In genomic region chr9:130664191-130665028, GRCh38 we compare ENCODE assay signal across 10 cellular contexts. TPM values are rescaled to one million over a fixed set of nuclear protein-coding genes. Genes with fewer than 3 reads are reported as not detected.
DNase-seq lines count a peak whose midpoint lies in the region; ATAC-seq, FAIRE-seq and TF ChIP-seq lines count a peak whose summit lies in the region.
"Had no signal": no experiment of that assay in that cellular context is flagged by ENCODE, and none has a peak within 500 bp of the region (broad histone marks: within the 10 kb centered on the region; RNA-seq: fewer than 3 reads in every experiment).

Gene PRDM12 (plus strand): TSS chr9:130664594. CDS start chr9:130664654, 60 bp downstream.

- H4K20me1 ChIP-seq in keratinocyte (ENCODE audit: control insufficient read depth, extremely low read depth, insufficient read depth, low read length), result peaks cover 5% of the 10 kb centered on the region

- H2AFZ ChIP-seq in keratinocyte (ENCODE audit: control insufficient read depth, low read length), result no peak within 1 kb of the TSS

- H3K36me3 Mint-ChIP-seq in WTC11, result peaks cover 3% of the 10 kb centered on the region; the same call in 1 of the 2 replicates
- H3K36me3 Mint-ChIP-seq in type B pancreatic cell, result no peaks in the 10 kb centered on the region

- H3K79me2 ChIP-seq in keratinocyte (ENCODE audit: control insufficient read depth, insufficient read depth, low read length), result no peaks in the 10 kb centered on the region

- FAIRE-seq in keratinocyte (lab: Jason Lieb, UNC), result no peak

- H3K4me1 Mint-ChIP-seq in WTC11, result peaks cover 27% of the 10 kb centered on the region
- peaks cover 8% of the 10 kb centered on the region for H3K4me1 Mint-ChIP-seq in type B pancreatic cell (ENCODE audit: unreplicated experiment)

- no peaks in the 10 kb centered on the region for H3K9me3 Mint-ChIP-seq in WTC11
- no peaks in the 10 kb centered on the region for H3K9me3 Mint-ChIP-seq in type B pancreatic cell

- intact Hi-C loops in left ventricle myocardium inferior (cut with micrococcal nuclease), result no loop called here
- intact Hi-C loops in left ventricle myocardium superior (cut with micrococcal nuclease), result no loop called here

- H3K27ac Mint-ChIP-seq in WTC11 (no peak within 1 kb of the TSS), type B pancreatic cell (no peak within 1 kb of the TSS)

- no peaks in the 10 kb centered on the region for H3K9me1 ChIP-seq in keratinocyte (ENCODE audit: control insufficient read depth, extremely low read depth, insufficient read depth, low read length)

- H3K27ac ChIP-seq in left ventricle myocardium inferior (replicated peaks) (no peak within 1 kb of the TSS), keratinocyte (ENCODE audit: control insufficient read depth, insufficient read depth, low read length) (no peak within 1 kb of the TSS)
- H3K27ac ChIP-seq: SJSA1 had no signal

- H3K27me3 ChIP-seq in left ventricle myocardium inferior (ENCODE audit: low read depth), result peaks cover 98% of the 10 kb centered on the region
- H3K27me3 ChIP-seq in keratinocyte (ENCODE audit: control insufficient read depth, extremely low read depth, insufficient read depth, low read length), result peaks cover 92% of the 10 kb centered on the region

- H3K4me2 ChIP-seq in keratinocyte (ENCODE audit: control insufficient read depth, extremely low read depth, insufficient read depth, low read depth, low read length), result peak within 1 kb of the TSS; percentile 2

- ATAC-seq in left ventricle myocardium superior (no peak), WTC11 (peak; percentile 1; the same call in 1 of the 2 replicates), GM18505 (IDR thresholded peaks at IDR 0.05; ENCODE audit: unreplicated experiment) (no peak)

- peak within 1 kb of the TSS; percentile 43 for H3K4me3 ChIP-seq in left ventricle myocardium inferior
- no peak within 1 kb of the TSS for H3K4me3 ChIP-seq in keratinocyte (ENCODE audit: control insufficient read depth in 2 of 3, extremely low read depth in 1 of 3, insufficient read depth in 2 of 3, low read depth in 1 of 3, low read length in 3 of 3)
- H3K4me3 ChIP-seq: SJSA1 had no signal

- H3K4me1 ChIP-seq in left ventricle myocardium inferior (peaks cover 72% of the 10 kb centered on the region), keratinocyte (ENCODE audit: control insufficient read depth, extremely low read depth, insufficient read depth, low read length) (no peaks in the 10 kb centered on the region)

- no peak for DNase-seq in left ventricle myocardium inferior
- DNase-seq in left ventricle myocardium superior, result no peak
- peak; percentile 63 for DNase-seq in WTC11 (ENCODE audit: low spot score)
- DNase-seq in keratinocyte (ENCODE audit: low read depth, low spot score), result no peak
- DNase-seq in type B pancreatic cell (ENCODE audit: extremely low spot score, unreplicated experiment), result no peak
- DNase-seq in EL, result no peak
- DNase-seq in NCI-H1436 (lab: John Stamatoyannopoulos, UW), result no peak
- DNase-seq: NCI-H1105 had no signal

- H3K36me3 ChIP-seq in left ventricle myocardium inferior, result no peaks in the 10 kb centered on the region
- H3K36me3 ChIP-seq in keratinocyte (ENCODE audit: control insufficient read depth in 2 of 2, extremely low read depth in 1 of 2, insufficient read depth in 2 of 2, low read length in 2 of 2), result no peaks in the 10 kb centered on the region
- H3K36me3 ChIP-seq: SJSA1 had no signal

- TF ChIP-seq POLR2A in GM18505 (IDR thresholded peaks at IDR 0.05; ENCODE audit: borderline replicate concordance, extremely low read depth, insufficient read depth, insufficient read length), result no peak

- H3K4me3 Mint-ChIP-seq in WTC11 (peak within 1 kb of the TSS; percentile 70), type B pancreatic cell (peak within 1 kb of the TSS; percentile 68)

- no peak for TF ChIP-seq CTCF in left ventricle myocardium inferior (IDR thresholded peaks at IDR 0.05; ENCODE audit: borderline replicate concordance)
- no peak for TF ChIP-seq CTCF in WTC11 (IDR thresholded peaks at IDR 0.05)
- TF ChIP-seq CTCF in keratinocyte (optimal IDR thresholded peaks at IDR 0.05 in 1 of 3, IDR thresholded peaks at IDR 0.05 in 1 of 3, conservative IDR thresholded peaks at IDR 0.05 in 1 of 3; ENCODE audit: extremely low read depth in 1 of 3, insufficient read depth in 2 of 3, low read length in 3 of 3), result no peak
- TF ChIP-seq CTCF in type B pancreatic cell (conservative IDR thresholded peaks at IDR 0.05), result no peak

- H3K9ac ChIP-seq in keratinocyte (ENCODE audit: control insufficient read depth, extremely low read depth, insufficient read depth, low read length), result no peak within 1 kb of the TSS

- CTCF ChIA-PET in WTC11 (lab: Charles Lee), result interaction anchor here (0.6 to 5.2 kb wide), 8 partner anchors 13 to 204 kb away, joined by 3 to 39 read pairs (median 6); no protein-coding TSS in a partner anchor

- peaks cover 99% of the 10 kb centered on the region for H3K27me3 Mint-ChIP-seq in WTC11 (ENCODE audit: low read depth)
- H3K27me3 Mint-ChIP-seq in type B pancreatic cell, result peaks cover 82% of the 10 kb centered on the region

- dilution Hi-C loops in keratinocyte (cut with MboI; ENCODE audit: extremely low pct_ligation_motif_present, low sequenced_read_pairs), result no loop called here

- H3K9me3 ChIP-seq in left ventricle myocardium inferior (replicated peaks), result no peaks in the 10 kb centered on the region
- H3K9me3 ChIP-seq in keratinocyte (ENCODE audit: control insufficient read depth, low read depth, low read length), result no peaks in the 10 kb centered on the region

- POLR2A ChIA-PET in WTC11 (lab: Charles Lee), result no interaction called here

TF ChIP-seq in WTC11, 78 proteins besides CTCF, POLR2A, EP300 and RAD21:
- TF ChIP-seq FOXP1 (CRISPR knock-in tag; IDR thresholded peaks at IDR 0.05; ENCODE audit: borderline replicate concordance) (0 out of 2 replicates have a peak, but pooled peaks have one; percentile 17), NFYB (CRISPR knock-in tag; conservative IDR thresholded peaks at IDR 0.05; ENCODE audit: low read depth) (no peak), ZNF263 (CRISPR knock-in tag; IDR thresholded peaks at IDR 0.05; ENCODE audit: low read depth) (peak; percentile 97), MAX (CRISPR knock-in tag; IDR thresholded peaks at IDR 0.05) (peak; percentile 32; the same call in 1 of the 2 replicates), ATF6 (CRISPR knock-in tag; IDR thresholded peaks at IDR 0.05) (no peak)

RNA-seq across cellular contexts. Expression of gene PRDM12, which starts in this region (rescaled TPM):
- not detected for total RNA-seq in left ventricle myocardium inferior
- total RNA-seq in left ventricle myocardium superior, result not detected
- total RNA-seq in WTC11 (2021), result 0.07 to 0.09 TPM in 2 of 3 replicates, not detected in the other
- not detected in 3 replicates for polyA plus RNA-seq in keratinocyte
- polyA plus RNA-seq in keratinocyte (2011; ENCODE audit: low read depth), result not detected
- 0.04 TPM in 2 replicates for polyA plus RNA-seq in keratinocyte (2011; cell fraction: cytosol; rRNA removed)
- not detected in 2 replicates for polyA plus RNA-seq in keratinocyte (2011; cell fraction: nucleus; rRNA removed)
- polyA plus RNA-seq in keratinocyte (2012; ENCODE audit: low replicate concordance), result 0.11 TPM in 1 of 2 replicates, not detected in the other
- polyA minus RNA-seq in keratinocyte, result not detected in 3 replicates
- polyA minus RNA-seq in keratinocyte (2011; cell fraction: cytosol; rRNA and poly(A)+ RNA removed), result not detected
- not detected in 2 replicates for polyA minus RNA-seq in keratinocyte (2011; cell fraction: nucleus; rRNA and poly(A)+ RNA removed)
- 0.34 and 0.50 TPM in 2 replicates for total RNA-seq in type B pancreatic cell (ENCODE audit: low replicate concordance)
- total RNA-seq: SJSA1 had no signal

Comparison
In these comparisons a context has a peak if more than half of its experiments do, and no peak if none do; other contexts are left out.
1. Peak in DNase-seq and ATAC-seq in WTC11; RNA of the gene not detected or under 1 TPM.